In genomic region chr4:150648123-150648522, GRCh38 we compare ENCODE assay signal across 22 cellular contexts.
DNase-seq lines count a peak whose midpoint lies in the region; ATAC-seq, FAIRE-seq and TF ChIP-seq lines count a peak whose summit lies in the region.
"Had no signal": no experiment of that assay in that cellular context is flagged by ENCODE, and none has a peak within 500 bp of the region (broad histone marks: within the 10 kb centered on the region; RNA-seq: fewer than 3 reads in every experiment).

No MANE protein-coding gene starts in this region.

- H3K27me3 Mint-ChIP-seq in GM23338 (ENCODE audit: insufficient read depth, low read depth, poor library complexity) (no peaks in the 10 kb centered on the region), type B pancreatic cell (no peaks in the 10 kb centered on the region)
- no peaks in the 10 kb centered on the region for H3K27me3 Mint-ChIP-seq in central memory CD8-positive, alpha-beta T cell
- H3K27me3 Mint-ChIP-seq: CD4-positive, CD25-positive, alpha-beta regulatory T cell; CD8-positive, alpha-beta memory T cell; IgD-negative memory B cell had no signal

- no peaks in the 10 kb centered on the region for H3K79me2 ChIP-seq in GM23338 (replicated peaks; ENCODE audit: insufficient read depth)

- 0 out of 2 replicates have a peak overlapping the region, but pooled peaks have one; percentile 15 for H3K27ac Mint-ChIP-seq in GM23338
- no peak overlapping the region for H3K27ac Mint-ChIP-seq in central memory CD8-positive, alpha-beta T cell (ENCODE audit: low read depth)
- H3K27ac Mint-ChIP-seq in type B pancreatic cell = no peak overlapping the region

- H3K4me3 ChIP-seq in GM23338 = no peak overlapping the region

- H3K4me3 Mint-ChIP-seq in GM23338 (no peak overlapping the region), type B pancreatic cell (no peak overlapping the region)
- no peak overlapping the region for H3K4me3 Mint-ChIP-seq in central memory CD8-positive, alpha-beta T cell
- H3K4me3 Mint-ChIP-seq: CD4-positive, CD25-positive, alpha-beta regulatory T cell; CD8-positive, alpha-beta memory T cell; H9; IgD-negative memory B cell had no signal

- H3K36me3 ChIP-seq in GM23338 (ENCODE audit: insufficient read depth) = no peaks in the 10 kb centered on the region
- H3K36me3 ChIP-seq: BE2C had no signal

- H3K9me3 Mint-ChIP-seq in GM23338 (no peaks in the 10 kb centered on the region), type B pancreatic cell (no peaks in the 10 kb centered on the region)
- no peaks in the 10 kb centered on the region for H3K9me3 Mint-ChIP-seq in central memory CD8-positive, alpha-beta T cell
- H3K9me3 Mint-ChIP-seq: CD4-positive, CD25-positive, alpha-beta regulatory T cell; CD8-positive, alpha-beta memory T cell; H9; IgD-negative memory B cell had no signal

- H3K9me2 ChIP-seq in GM23338 (ENCODE audit: insufficient read depth) = no peaks in the 10 kb centered on the region

- peak; percentile 6 for FAIRE-seq in frontal cortex (lab: Jason Lieb, UNC)
- FAIRE-seq: A204.1, GM12891, H1, HepG2 had no signal

- ATAC-seq in GM23338 (no peak), GM18519 (IDR thresholded peaks at IDR 0.05; ENCODE audit: low FRiP score, unreplicated experiment) (no peak)
- peak; percentile 19 for ATAC-seq in central memory CD8-positive, alpha-beta T cell (replicated peaks; ENCODE audit: extremely low read depth, poor library complexity, severe bottlenecking)
- ATAC-seq: HepG2 had no signal

- H3K27ac ChIP-seq in GM23338 (ENCODE audit: low read depth) = no peak overlapping the region

- H4K20me1 ChIP-seq in GM23338 (replicated peaks; ENCODE audit: insufficient read depth) = no peaks in the 10 kb centered on the region

- no peaks in the 10 kb centered on the region for H3F3A ChIP-seq in GM23338 (replicated peaks; ENCODE audit: low read depth)

- no peaks in the 10 kb centered on the region for H3K36me3 Mint-ChIP-seq in GM23338 (ENCODE audit: low read depth)
- peaks cover 1% of the 10 kb centered on the region for H3K36me3 Mint-ChIP-seq in central memory CD8-positive, alpha-beta T cell (ENCODE audit: insufficient read depth)
- H3K36me3 Mint-ChIP-seq in type B pancreatic cell = no peaks in the 10 kb centered on the region

- no peak overlapping the region for H3K4me2 ChIP-seq in GM23338

- DNase-seq in GM23338 (ENCODE audit: low spot score) = no peak
- no peak for DNase-seq in central memory CD8-positive, alpha-beta T cell (ENCODE audit: low spot score in 2 of 2)
- DNase-seq in frontal cortex (ENCODE audit: low spot score in 2 of 2) = no peak
- DNase-seq in type B pancreatic cell (ENCODE audit: extremely low spot score, unreplicated experiment) = no peak
- DNase-seq in activated CD4-positive, CD25-positive, alpha-beta regulatory T cell (lab: John Stamatoyannopoulos, UW) = no peak
- DNase-seq: ACHN; BE2C; C1 segment of cervical spinal cord; CD4-positive, CD25-positive, alpha-beta regulatory T cell; COR-L47; DMS 273 treated with DMSO at 0.1 percent for 48 hours; DMS53; DND-41; EL; H9 had no signal

- TF ChIP-seq CTCF in GM23338 (conservative IDR thresholded peaks at IDR 0.05; ENCODE audit: low read depth in 2 of 2) = no peak
- TF ChIP-seq CTCF in type B pancreatic cell (conservative IDR thresholded peaks at IDR 0.05) = no peak

- no peaks in the 10 kb centered on the region for H3K4me1 ChIP-seq in GM23338 (ENCODE audit: insufficient read depth)
- H3K4me1 ChIP-seq: BE2C had no signal

- H3K4me1 Mint-ChIP-seq in GM23338 (peaks cover 2% of the 10 kb centered on the region; the same call in 1 of the 3 replicates), type B pancreatic cell (ENCODE audit: unreplicated experiment) (no peaks in the 10 kb centered on the region)
- H3K4me1 Mint-ChIP-seq in central memory CD8-positive, alpha-beta T cell = peaks cover 21% of the 10 kb centered on the region
- H3K4me1 Mint-ChIP-seq: H9, IgD-negative memory B cell had no signal

- H3K27me3 ChIP-seq in GM23338 (ENCODE audit: insufficient read depth) = no peaks in the 10 kb centered on the region
- H3K27me3 ChIP-seq: BE2C had no signal

- H2AFZ ChIP-seq in GM23338 = no peak overlapping the region

TF ChIP-seq in GM23338, 12 proteins besides CTCF, POLR2A, EP300 and RAD21:
- TF ChIP-seq EZH2 (IDR thresholded peaks at IDR 0.05; ENCODE audit: low read depth, unreplicated experiment) (no peak), ZNF114 (CRISPR knock-in tag; IDR thresholded peaks at IDR 0.05) (no peak), ZNF331 (CRISPR knock-in tag; IDR thresholded peaks at IDR 0.05; ENCODE audit: low read depth) (no peak), CREB1 (CRISPR knock-in tag; IDR thresholded peaks at IDR 0.05; ENCODE audit: low read depth) (no peak), POLR2AphosphoS5 (IDR thresholded peaks at IDR 0.05; ENCODE audit: low read depth) (no peak), STAT1 (IDR thresholded peaks at IDR 0.05; ENCODE audit: unreplicated experiment) (no peak), JUNB (IDR thresholded peaks at IDR 0.05; ENCODE audit: unreplicated experiment) (no peak)
- TF ChIP-seq, protein P1, sequence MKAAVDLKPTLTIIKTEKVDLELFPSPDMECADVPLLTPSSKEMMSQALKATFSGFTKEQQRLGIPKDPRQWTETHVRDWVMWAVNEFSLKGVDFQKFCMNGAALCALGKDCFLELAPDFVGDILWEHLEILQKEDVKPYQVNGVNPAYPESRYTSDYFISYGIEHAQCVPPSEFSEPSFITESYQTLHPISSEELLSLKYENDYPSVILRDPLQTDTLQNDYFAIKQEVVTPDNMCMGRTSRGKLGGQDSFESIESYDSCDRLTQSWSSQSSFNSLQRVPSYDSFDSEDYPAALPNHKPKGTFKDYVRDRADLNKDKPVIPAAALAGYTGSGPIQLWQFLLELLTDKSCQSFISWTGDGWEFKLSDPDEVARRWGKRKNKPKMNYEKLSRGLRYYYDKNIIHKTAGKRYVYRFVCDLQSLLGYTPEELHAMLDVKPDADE (IDR thresholded peaks at IDR 0.05) = no peak
